Comparison of ENCODE assay signal across 16 cellular contexts in genomic region chr2:128346811-128347558, GRCh38. TPM values are rescaled to one million over a fixed set of nuclear protein-coding genes. Genes with fewer than 3 reads are reported as not detected.
DNase-seq lines count a peak whose midpoint lies in the region; ATAC-seq and TF ChIP-seq lines count a peak whose summit lies in the region.
"Had no signal": no experiment of that assay in that cellular context is flagged by ENCODE, and none has a peak within 500 bp of the region (broad histone marks: within the 10 kb centered on the region; RNA-seq: fewer than 3 reads in every experiment).

No MANE protein-coding gene starts in this region.

- TF ChIP-seq EP300 in suprapubic skin (IDR thresholded peaks at IDR 0.05): no peak

- no peak for ATAC-seq in HG03280 (IDR thresholded peaks at IDR 0.05; ENCODE audit: unreplicated experiment)

- CTCF ChIA-PET in CD8-positive, alpha-beta memory T cell (lab: Charles Lee): no interaction called here

- TF ChIP-seq CTCF in coronary artery (IDR thresholded peaks at IDR 0.05) (no peak), suprapubic skin (IDR thresholded peaks at IDR 0.05) (no peak)

- peak; percentile 3 for DNase-seq in activated CD8-positive, alpha-beta memory T cell treated with anti-CD3 and anti-CD28 coated beads, Interleukin-2, amount 50 U/mL, for 48 hours
- DNase-seq in activated CD8-positive, alpha-beta memory T cell treated with anti-CD3 and anti-CD28 coated beads for 24 hours: no peak
- DNase-seq in coronary artery (ENCODE audit: low spot score): peak; percentile 66
- no peak for DNase-seq in suprapubic skin (ENCODE audit: low spot score in 2 of 2)
- DNase-seq in T1000 (lab: John Stamatoyannopoulos, UW): no peak
- DNase-seq in CD8-positive, alpha-beta memory T cell: no peak
- DNase-seq: activated naive CD4-positive, alpha-beta T cell treated with anti-CD3 and anti-CD28 coated beads, Interleukin-2, amount 50 U/mL, for 16 hours; activated T-cell treated with anti-CD3 and anti-CD28 coated beads, Interleukin-2, amount 50 U/mL, for 24 hours; glutamatergic neuron; NCI-H748 treated with DMSO at 0.1 percent for 48 hours; stimulated activated CD4-positive, alpha-beta T cell treated with anti-CD3 and anti-CD28 coated beads, Interleukin-4, amount 100 ng/mL, for 4 hours had no signal

- POLR2A ChIA-PET in CD8-positive, alpha-beta memory T cell (lab: Charles Lee): no interaction called here

- no peak overlapping the region for H3K4me3 Mint-ChIP-seq in CD8-positive, alpha-beta memory T cell
- H3K4me3 Mint-ChIP-seq: activated T-cell treated with anti-CD3 and anti-CD28 coated beads, Interleukin-2, amount 50 U/mL, for 24 hours had no signal

- TF ChIP-seq POLR2A in suprapubic skin (IDR thresholded peaks at IDR 0.05): no peak

- no peak overlapping the region for H3K9ac ChIP-seq in muscle layer of colon (ENCODE audit: low read length)
- H3K9ac ChIP-seq: BLaER1 treated with 17β-estradiol and CSF1 and Interleukin-3, amounts not matched to agents 10 nM and 100 nM had no signal

- H3K4me3 ChIP-seq in coronary artery (no peak overlapping the region), muscle layer of colon (ENCODE audit: low read depth in 1 of 2, low read length in 2 of 2) (peak overlapping the region in 1 of 2 donors; percentile 16), suprapubic skin (no peak overlapping the region)
- no peak overlapping the region for H3K4me3 ChIP-seq in CD8-positive, alpha-beta memory T cell (ENCODE audit: low read length)
- H3K4me3 ChIP-seq: BLaER1 treated with 17β-estradiol and CSF1 and Interleukin-3, amounts not matched to agents 10 nM and 100 nM; upper lobe of left lung had no signal

- H3K36me3 Mint-ChIP-seq in CD8-positive, alpha-beta memory T cell: peaks cover 0 to 9% (median 0%) of the 10 kb centered on the region in 3 donors

- whole genome bisulfite sequencing in suprapubic skin: 79% methylated on average over 10 of the region's 33 CpGs

- no peaks in the 10 kb centered on the region for H3K9me3 ChIP-seq in muscle layer of colon (ENCODE audit: low read length)
- H3K9me3 ChIP-seq in suprapubic skin: peaks cover 5% of the 10 kb centered on the region
- no peaks in the 10 kb centered on the region for H3K9me3 ChIP-seq in CD8-positive, alpha-beta memory T cell (ENCODE audit: low read length)

- H3K27me3 Mint-ChIP-seq in CD8-positive, alpha-beta memory T cell: peaks cover 9 to 21% of the 10 kb centered on the region in 2 donors
- H3K27me3 Mint-ChIP-seq: activated T-cell treated with anti-CD3 and anti-CD28 coated beads, Interleukin-2, amount 50 U/mL, for 24 hours had no signal

- H3K27me3 ChIP-seq in muscle layer of colon (ENCODE audit: control insufficient read depth in 1 of 2, insufficient read depth in 2 of 2, low read length in 2 of 2) (no peaks in the 10 kb centered on the region), suprapubic skin (no peaks in the 10 kb centered on the region)
- no peaks in the 10 kb centered on the region for H3K27me3 ChIP-seq in CD8-positive, alpha-beta memory T cell (ENCODE audit: insufficient read depth, low read length, poor library complexity, severe bottlenecking)
- H3K27me3 ChIP-seq: BLaER1 treated with 17β-estradiol and CSF1 and Interleukin-3, amounts not matched to agents 10 nM and 100 nM; upper lobe of left lung had no signal

- H3K36me3 ChIP-seq in muscle layer of colon (ENCODE audit: insufficient read depth, low read length) (no peaks in the 10 kb centered on the region), suprapubic skin (no peaks in the 10 kb centered on the region)
- no peaks in the 10 kb centered on the region for H3K36me3 ChIP-seq in CD8-positive, alpha-beta memory T cell (ENCODE audit: insufficient read depth, low read length)
- H3K36me3 ChIP-seq: BLaER1 treated with 17β-estradiol and CSF1 and Interleukin-3, amounts not matched to agents 10 nM and 100 nM; upper lobe of left lung had no signal

- H3K27ac ChIP-seq in coronary artery: peak overlapping the region in 1 of 2 donors; percentile 61
- H3K27ac ChIP-seq in muscle layer of colon (ENCODE audit: low read depth, low read length): peak overlapping the region; percentile 61
- H3K27ac ChIP-seq in suprapubic skin: peak overlapping the region; percentile 34
- no peak overlapping the region for H3K27ac ChIP-seq in CD8-positive, alpha-beta memory T cell (ENCODE audit: low read depth, low read length)
- H3K27ac ChIP-seq: BLaER1 treated with 17β-estradiol and CSF1 and Interleukin-3, amounts not matched to agents 10 nM and 100 nM; HL-60 had no signal

- H3K9me3 Mint-ChIP-seq in CD8-positive, alpha-beta memory T cell: peaks cover 6 to 18% (median 10%) of the 10 kb centered on the region in 5 donors

- peak overlapping the region in 1 of 8 donors; percentile 54 for H3K27ac Mint-ChIP-seq in CD8-positive, alpha-beta memory T cell
- H3K27ac Mint-ChIP-seq: activated T-cell treated with anti-CD3 and anti-CD28 coated beads, Interleukin-2, amount 50 U/mL, for 24 hours had no signal

- H3K4me1 ChIP-seq in muscle layer of colon (ENCODE audit: insufficient read depth, low read length): peaks cover 19% of the 10 kb centered on the region
- peaks cover 20% of the 10 kb centered on the region for H3K4me1 ChIP-seq in suprapubic skin
- H3K4me1 ChIP-seq in CD8-positive, alpha-beta memory T cell (ENCODE audit: insufficient read depth, low read length): no peaks in the 10 kb centered on the region

- no peaks in the 10 kb centered on the region for H3K4me1 Mint-ChIP-seq in CD8-positive, alpha-beta memory T cell

RNA-seq across cellular contexts. Expression of gene HS6ST1, which starts 28.3 kb away (rescaled TPM):
- 10 to 100 TPM; 55.7 to 75.0 (median 67.3) TPM for total RNA-seq in suprapubic skin
- 10 to 100 TPM; 18.0 to 18.2 TPM for total RNA-seq in CD8-positive, alpha-beta memory T cell
- polyA plus RNA-seq in CD8-positive, alpha-beta memory T cell: 4.6 TPM

Comparison
In these comparisons a context has a peak if more than half of its experiments do, and no peak if none do; other contexts are left out.
1. DNase-seq: peak in activated CD8-positive, alpha-beta memory T cell treated with anti-CD3 and anti-CD28 coated beads, Interleukin-2, amount 50 U/mL, for 48 hours (single experiment) and coronary artery (single experiment); none in activated CD8-positive, alpha-beta memory T cell treated with anti-CD3 and anti-CD28 coated beads for 24 hours (single experiment), suprapubic skin (0 of 2), T1000 (single experiment) and CD8-positive, alpha-beta memory T cell (0 of 5).